In genomic region chr11:119382101-119382500, GRCh38 we compare ENCODE assay signal across 1 cellular context.
TF ChIP-seq lines count a peak whose summit lies in the region.

No MANE protein-coding gene starts in this region.

TF ChIP-seq in endothelial cell of umbilical vein, 7 proteins besides CTCF, POLR2A, EP300 and RAD21:
- no peak for TF ChIP-seq GATA2 (IDR thresholded peaks at IDR 0.05; ENCODE audit: insufficient read depth, insufficient read length, low read depth, low read length)
- TF ChIP-seq POLR2AphosphoS5 (IDR thresholded peaks at IDR 0.05; ENCODE audit: insufficient read depth, low read depth, low read length) = no peak
- TF ChIP-seq FOS (IDR thresholded peaks at IDR 0.05; ENCODE audit: borderline replicate concordance, insufficient read depth, low read length) = no peak
